Comparison of ENCODE assay signal across 1 cellular context in genomic region chr22:44274918-44275665, GRCh38.
TF ChIP-seq lines count a peak whose summit lies in the region.

No MANE protein-coding gene starts in this region.

TF ChIP-seq in WTC11, 78 proteins besides CTCF, POLR2A, EP300 and RAD21 (continued from another document):
- TF ChIP-seq GRHL2 (CRISPR knock-in tag; IDR thresholded peaks at IDR 0.05; ENCODE audit: insufficient replicate concordance, severe bottlenecking) (no peak), PRRX2 (CRISPR knock-in tag; IDR thresholded peaks at IDR 0.05) (no peak), FOXK1 (CRISPR knock-in tag; IDR thresholded peaks at IDR 0.05) (no peak), ZNF416 (CRISPR knock-in tag; IDR thresholded peaks at IDR 0.05) (no peak), NFATC4 (CRISPR knock-in tag; IDR thresholded peaks at IDR 0.05) (no peak), RELA (CRISPR knock-in tag; IDR thresholded peaks at IDR 0.05; ENCODE audit: borderline replicate concordance) (no peak), E2F4 (CRISPR knock-in tag; IDR thresholded peaks at IDR 0.05; ENCODE audit: borderline replicate concordance, low read depth) (no peak)
TF ChIP-seq in WTC11: peak in this region for 0.
